Comparison of ENCODE assay signal across 1 cellular context in the genomic region with DNA sequence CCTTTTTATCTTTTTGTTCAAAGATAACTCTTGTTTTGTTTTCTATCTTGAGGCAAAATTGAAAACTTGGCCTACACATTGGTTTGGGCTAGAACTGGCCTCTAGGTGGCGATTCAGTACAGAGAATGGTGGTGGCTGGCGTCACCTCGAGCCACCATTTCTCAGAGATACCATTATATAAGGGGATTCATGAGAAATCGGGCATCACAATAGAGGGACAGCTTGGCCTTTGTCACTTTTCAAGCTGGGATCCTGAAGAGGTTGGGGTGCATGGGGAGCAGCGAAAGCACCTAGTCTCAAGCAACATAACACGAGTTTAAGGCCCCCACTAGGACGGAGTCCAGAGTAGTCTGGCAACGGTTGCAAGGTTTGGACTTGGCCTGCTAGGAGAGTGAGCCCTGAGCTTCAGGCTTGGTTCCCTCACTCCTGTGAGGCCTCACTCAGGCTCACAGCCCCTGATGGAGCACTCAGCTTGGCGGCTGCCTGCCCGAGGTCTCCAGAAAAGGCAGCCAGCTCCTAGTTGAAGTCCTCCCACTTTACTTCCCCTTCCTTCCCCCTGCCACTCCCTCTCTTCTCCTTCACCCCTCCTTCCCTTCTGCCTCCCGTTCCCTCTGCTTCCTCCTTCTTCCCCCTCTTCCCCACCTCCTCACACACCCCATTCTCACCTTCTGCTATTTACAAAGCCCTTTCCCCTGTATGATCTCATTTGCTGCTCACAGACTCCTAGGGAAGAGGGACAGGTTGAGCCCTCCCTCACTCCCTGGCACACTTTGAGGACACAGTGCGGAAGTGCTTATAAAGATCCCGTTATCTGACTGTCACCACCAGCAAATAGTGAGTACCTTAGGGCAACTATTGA.
TF ChIP-seq lines count a peak whose summit lies in the region.

No MANE protein-coding gene starts in this region.

TF ChIP-seq in H1, 55 proteins besides CTCF, POLR2A, EP300 and RAD21 (continued from another document):
- TF ChIP-seq CHD1 (IDR thresholded peaks at IDR 0.05; ENCODE audit: low read depth, low read length) (no peak), KDM4A (IDR thresholded peaks at IDR 0.05; ENCODE audit: low read depth, low read length, severe bottlenecking) (peak; percentile 32), CBX8 (IDR thresholded peaks at IDR 0.05; ENCODE audit: borderline replicate concordance, low read depth, low read length) (no peak), SP1 (IDR thresholded peaks at IDR 0.05; ENCODE audit: low read depth, low read length) (no peak), TCF12 (IDR thresholded peaks at IDR 0.05; ENCODE audit: low read depth, low read length) (no peak), CTBP2 (IDR thresholded peaks at IDR 0.05; ENCODE audit: borderline replicate concordance, insufficient read depth, insufficient read length, low read length) (no peak), MAX (IDR thresholded peaks at IDR 0.05) (no peak), RXRA (IDR thresholded peaks at IDR 0.05; ENCODE audit: insufficient read depth, low read depth, low read length) (no peak), TBP (IDR thresholded peaks at IDR 0.05; ENCODE audit: low read depth, low read length) (no peak), USF2 (IDR thresholded peaks at IDR 0.05; ENCODE audit: low read length) (no peak), JUND (IDR thresholded peaks at IDR 0.05; ENCODE audit: low read length) (peak; percentile 64), JUN (IDR thresholded peaks at IDR 0.05; ENCODE audit: low read depth, low read length) (no peak), YY1 (IDR thresholded peaks at IDR 0.05; ENCODE audit: low read depth, low read length) (peak; percentile 91), EZH2 (IDR thresholded peaks at IDR 0.05; ENCODE audit: low read depth, low read length, severe bottlenecking) (no peak), ASH2L (IDR thresholded peaks at IDR 0.05; ENCODE audit: low read length) (peak; percentile 81)
- TF ChIP-seq, protein P1, sequence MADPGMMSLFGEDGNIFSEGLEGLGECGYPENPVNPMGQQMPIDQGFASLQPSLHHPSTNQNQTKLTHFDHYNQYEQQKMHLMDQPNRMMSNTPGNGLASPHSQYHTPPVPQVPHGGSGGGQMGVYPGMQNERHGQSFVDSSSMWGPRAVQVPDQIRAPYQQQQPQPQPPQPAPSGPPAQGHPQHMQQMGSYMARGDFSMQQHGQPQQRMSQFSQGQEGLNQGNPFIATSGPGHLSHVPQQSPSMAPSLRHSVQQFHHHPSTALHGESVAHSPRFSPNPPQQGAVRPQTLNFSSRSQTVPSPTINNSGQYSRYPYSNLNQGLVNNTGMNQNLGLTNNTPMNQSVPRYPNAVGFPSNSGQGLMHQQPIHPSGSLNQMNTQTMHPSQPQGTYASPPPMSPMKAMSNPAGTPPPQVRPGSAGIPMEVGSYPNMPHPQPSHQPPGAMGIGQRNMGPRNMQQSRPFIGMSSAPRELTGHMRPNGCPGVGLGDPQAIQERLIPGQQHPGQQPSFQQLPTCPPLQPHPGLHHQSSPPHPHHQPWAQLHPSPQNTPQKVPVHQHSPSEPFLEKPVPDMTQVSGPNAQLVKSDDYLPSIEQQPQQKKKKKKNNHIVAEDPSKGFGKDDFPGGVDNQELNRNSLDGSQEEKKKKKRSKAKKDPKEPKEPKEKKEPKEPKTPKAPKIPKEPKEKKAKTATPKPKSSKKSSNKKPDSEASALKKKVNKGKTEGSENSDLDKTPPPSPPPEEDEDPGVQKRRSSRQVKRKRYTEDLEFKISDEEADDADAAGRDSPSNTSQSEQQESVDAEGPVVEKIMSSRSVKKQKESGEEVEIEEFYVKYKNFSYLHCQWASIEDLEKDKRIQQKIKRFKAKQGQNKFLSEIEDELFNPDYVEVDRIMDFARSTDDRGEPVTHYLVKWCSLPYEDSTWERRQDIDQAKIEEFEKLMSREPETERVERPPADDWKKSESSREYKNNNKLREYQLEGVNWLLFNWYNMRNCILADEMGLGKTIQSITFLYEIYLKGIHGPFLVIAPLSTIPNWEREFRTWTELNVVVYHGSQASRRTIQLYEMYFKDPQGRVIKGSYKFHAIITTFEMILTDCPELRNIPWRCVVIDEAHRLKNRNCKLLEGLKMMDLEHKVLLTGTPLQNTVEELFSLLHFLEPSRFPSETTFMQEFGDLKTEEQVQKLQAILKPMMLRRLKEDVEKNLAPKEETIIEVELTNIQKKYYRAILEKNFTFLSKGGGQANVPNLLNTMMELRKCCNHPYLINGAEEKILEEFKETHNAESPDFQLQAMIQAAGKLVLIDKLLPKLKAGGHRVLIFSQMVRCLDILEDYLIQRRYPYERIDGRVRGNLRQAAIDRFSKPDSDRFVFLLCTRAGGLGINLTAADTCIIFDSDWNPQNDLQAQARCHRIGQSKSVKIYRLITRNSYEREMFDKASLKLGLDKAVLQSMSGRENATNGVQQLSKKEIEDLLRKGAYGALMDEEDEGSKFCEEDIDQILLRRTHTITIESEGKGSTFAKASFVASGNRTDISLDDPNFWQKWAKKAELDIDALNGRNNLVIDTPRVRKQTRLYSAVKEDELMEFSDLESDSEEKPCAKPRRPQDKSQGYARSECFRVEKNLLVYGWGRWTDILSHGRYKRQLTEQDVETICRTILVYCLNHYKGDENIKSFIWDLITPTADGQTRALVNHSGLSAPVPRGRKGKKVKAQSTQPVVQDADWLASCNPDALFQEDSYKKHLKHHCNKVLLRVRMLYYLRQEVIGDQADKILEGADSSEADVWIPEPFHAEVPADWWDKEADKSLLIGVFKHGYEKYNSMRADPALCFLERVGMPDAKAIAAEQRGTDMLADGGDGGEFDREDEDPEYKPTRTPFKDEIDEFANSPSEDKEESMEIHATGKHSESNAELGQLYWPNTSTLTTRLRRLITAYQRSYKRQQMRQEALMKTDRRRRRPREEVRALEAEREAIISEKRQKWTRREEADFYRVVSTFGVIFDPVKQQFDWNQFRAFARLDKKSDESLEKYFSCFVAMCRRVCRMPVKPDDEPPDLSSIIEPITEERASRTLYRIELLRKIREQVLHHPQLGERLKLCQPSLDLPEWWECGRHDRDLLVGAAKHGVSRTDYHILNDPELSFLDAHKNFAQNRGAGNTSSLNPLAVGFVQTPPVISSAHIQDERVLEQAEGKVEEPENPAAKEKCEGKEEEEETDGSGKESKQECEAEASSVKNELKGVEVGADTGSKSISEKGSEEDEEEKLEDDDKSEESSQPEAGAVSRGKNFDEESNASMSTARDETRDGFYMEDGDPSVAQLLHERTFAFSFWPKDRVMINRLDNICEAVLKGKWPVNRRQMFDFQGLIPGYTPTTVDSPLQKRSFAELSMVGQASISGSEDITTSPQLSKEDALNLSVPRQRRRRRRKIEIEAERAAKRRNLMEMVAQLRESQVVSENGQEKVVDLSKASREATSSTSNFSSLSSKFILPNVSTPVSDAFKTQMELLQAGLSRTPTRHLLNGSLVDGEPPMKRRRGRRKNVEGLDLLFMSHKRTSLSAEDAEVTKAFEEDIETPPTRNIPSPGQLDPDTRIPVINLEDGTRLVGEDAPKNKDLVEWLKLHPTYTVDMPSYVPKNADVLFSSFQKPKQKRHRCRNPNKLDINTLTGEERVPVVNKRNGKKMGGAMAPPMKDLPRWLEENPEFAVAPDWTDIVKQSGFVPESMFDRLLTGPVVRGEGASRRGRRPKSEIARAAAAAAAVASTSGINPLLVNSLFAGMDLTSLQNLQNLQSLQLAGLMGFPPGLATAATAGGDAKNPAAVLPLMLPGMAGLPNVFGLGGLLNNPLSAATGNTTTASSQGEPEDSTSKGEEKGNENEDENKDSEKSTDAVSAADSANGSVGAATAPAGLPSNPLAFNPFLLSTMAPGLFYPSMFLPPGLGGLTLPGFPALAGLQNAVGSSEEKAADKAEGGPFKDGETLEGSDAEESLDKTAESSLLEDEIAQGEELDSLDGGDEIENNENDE (IDR thresholded peaks at IDR 0.05; ENCODE audit: insufficient replicate concordance, low read length): no peak
- TF ChIP-seq, protein P2, sequence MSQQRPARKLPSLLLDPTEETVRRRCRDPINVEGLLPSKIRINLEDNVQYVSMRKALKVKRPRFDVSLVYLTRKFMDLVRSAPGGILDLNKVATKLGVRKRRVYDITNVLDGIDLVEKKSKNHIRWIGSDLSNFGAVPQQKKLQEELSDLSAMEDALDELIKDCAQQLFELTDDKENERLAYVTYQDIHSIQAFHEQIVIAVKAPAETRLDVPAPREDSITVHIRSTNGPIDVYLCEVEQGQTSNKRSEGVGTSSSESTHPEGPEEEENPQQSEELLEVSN (IDR thresholded peaks at IDR 0.05): no peak
TF ChIP-seq in H1: peak in this region for 5.
